Comparison of ENCODE assay signal across 8 cellular contexts in genomic region chr1:205658943-205659581, GRCh38. TPM values are rescaled to one million over a fixed set of nuclear protein-coding genes. Genes with fewer than 3 reads are reported as not detected.
A peak's percentile ranks its signal among the peaks of the same experiment; 100 is the strongest.
DNase-seq lines count a peak whose midpoint lies in the region; ATAC-seq and TF ChIP-seq lines count a peak whose summit lies in the region.

No MANE protein-coding gene starts in this region.

- no peaks in the 10 kb centered on the region for H3K9me3 ChIP-seq in CD4-positive, alpha-beta T cell (ENCODE audit: control insufficient read depth, low read length)
- H3K9me3 ChIP-seq in RWPE2 (ENCODE audit: severe bottlenecking) (no peaks in the 10 kb centered on the region), parathyroid adenoma (ENCODE audit: control insufficient read depth, low read length) (no peaks in the 10 kb centered on the region), upper lobe of left lung (no peaks in the 10 kb centered on the region)

- POLR2A ChIA-PET in CD4-positive, alpha-beta T cell (lab: Charles Lee): interaction anchor here (0.7 to 5.5 kb wide), 9 partner anchors 27 to 318 kb away, joined by 3 to 74 read pairs (median 4); partner anchors contain the start of genes ELK4 and NUCKS1

- no peaks in the 10 kb centered on the region for H3K4me1 Mint-ChIP-seq in CD4-positive, alpha-beta T cell (ENCODE audit: low read depth)

- H3K4me2 ChIP-seq in parathyroid adenoma (ENCODE audit: low read length): no peak overlapping the region

- peaks cover 4% of the 10 kb centered on the region for H3K27me3 Mint-ChIP-seq in CD4-positive, alpha-beta T cell

- no peaks in the 10 kb centered on the region for H3K9me3 Mint-ChIP-seq in CD4-positive, alpha-beta T cell

- no peaks in the 10 kb centered on the region for H3K27me3 ChIP-seq in CD4-positive, alpha-beta T cell (ENCODE audit: control insufficient read depth, insufficient read depth, low read length)
- H3K27me3 ChIP-seq in RWPE2 (ENCODE audit: insufficient read depth, poor library complexity, severe bottlenecking): no peaks in the 10 kb centered on the region
- H3K27me3 ChIP-seq in parathyroid adenoma (ENCODE audit: control insufficient read depth, insufficient read depth, low read length): no peaks in the 10 kb centered on the region
- no peaks in the 10 kb centered on the region for H3K27me3 ChIP-seq in upper lobe of left lung

- 17 to 52% methylated on average over 7 to 20 of the region's 20 CpGs for WGBS in upper lobe of left lung, 2 donors

- no peaks in the 10 kb centered on the region for H3K79me2 ChIP-seq in parathyroid adenoma

- H3K27ac Mint-ChIP-seq in CD4-positive, alpha-beta T cell: no peak overlapping the region

- no peak overlapping the region for H3K9ac ChIP-seq in parathyroid adenoma

- no peaks in the 10 kb centered on the region for H3K36me3 Mint-ChIP-seq in CD4-positive, alpha-beta T cell (ENCODE audit: low read depth)

- TF ChIP-seq EP300 in Ishikawa (IDR thresholded peaks at IDR 0.05; ENCODE audit: borderline replicate concordance) (no peak), upper lobe of left lung (IDR thresholded peaks at IDR 0.05) (no peak)

- no peak for TF ChIP-seq POLR2A in upper lobe of left lung (IDR thresholded peaks at IDR 0.05)

- peak; percentile 85 for TF ChIP-seq CTCF in CD4-positive, alpha-beta T cell (IDR thresholded peaks at IDR 0.05)
- TF ChIP-seq CTCF in RWPE2 (IDR thresholded peaks at IDR 0.05; ENCODE audit: poor library complexity, severe bottlenecking): peak; percentile 91
- TF ChIP-seq CTCF in parathyroid adenoma (IDR thresholded peaks at IDR 0.05): peak; percentile 76
- peak; percentile 79 to 94 (median 88) for TF ChIP-seq CTCF in upper lobe of left lung (IDR thresholded peaks at IDR 0.05)

- peak; percentile 85 for TF ChIP-seq RAD21 in Ishikawa (IDR thresholded peaks at IDR 0.05; ENCODE audit: low read depth)

- H3K4me3 Mint-ChIP-seq in CD4-positive, alpha-beta T cell: no peak overlapping the region

- CTCF ChIA-PET in CD4-positive, alpha-beta T cell (lab: Charles Lee): interaction anchor here (0.6 to 6.1 kb wide), 23 partner anchors 9 to 606 kb away, joined by 3 to 175 read pairs (median 5); partner anchors contain the start of gene ELK4

- peak; percentile 95 for ATAC-seq in CD4-positive, alpha-beta T cell (ENCODE audit: poor library complexity)
- ATAC-seq in GM19467 (IDR thresholded peaks at IDR 0.05; ENCODE audit: unreplicated experiment) (peak; percentile 55), RWPE2 (ENCODE audit: low read depth) (peak; percentile 79), upper lobe of left lung (ENCODE audit: low FRiP score in 2 of 2) (peak; percentile 83 to 85)

- H3K4me3 ChIP-seq in RWPE2 (ENCODE audit: severe bottlenecking) (no peak overlapping the region), parathyroid adenoma (ENCODE audit: low read depth, low read length) (no peak overlapping the region), upper lobe of left lung (no peak overlapping the region)

- DNase-seq in CD4-positive, alpha-beta T cell: peak; percentile 58 to 80 (median 69)
- DNase-seq in RWPE2 (ENCODE audit: low spot score) (no peak), germinal center (ENCODE audit: low spot score) (peak; percentile 89), upper lobe of left lung (peak; percentile 79 to 90)
- DNase-seq in activated naive CD4-positive, alpha-beta T cell (lab: John Stamatoyannopoulos, UW): peak; percentile 34 to 71 (median 54)

- no peak overlapping the region for H3K27ac ChIP-seq in CD4-positive, alpha-beta T cell (ENCODE audit: low read depth, low read length)
- H3K27ac ChIP-seq in RWPE2 (ENCODE audit: poor library complexity, severe bottlenecking): no peak overlapping the region
- H3K27ac ChIP-seq in parathyroid adenoma: no peak overlapping the region
- H3K27ac ChIP-seq in upper lobe of left lung: no peak overlapping the region

- H3K4me1 ChIP-seq in RWPE2 (ENCODE audit: insufficient read depth, poor library complexity, severe bottlenecking) (peaks cover 2% of the 10 kb centered on the region), parathyroid adenoma (no peaks in the 10 kb centered on the region), upper lobe of left lung (peaks cover 0 to 11% (median 1%) of the 10 kb centered on the region in 4 donors)

- intact Hi-C loops in CD4-positive, alpha-beta T cell (cut with DNase I, micrococcal nuclease): loop anchor here (1.0 to 10.0 kb wide), 6 partner anchors 52 to 448 kb away; no protein-coding TSS in a partner anchor

- H2AFZ ChIP-seq in parathyroid adenoma: no peak overlapping the region

- H3K36me3 ChIP-seq in RWPE2 (ENCODE audit: low read depth): no peaks in the 10 kb centered on the region
- H3K36me3 ChIP-seq in parathyroid adenoma (ENCODE audit: control insufficient read depth, insufficient read depth, low read length): no peaks in the 10 kb centered on the region
- no peaks in the 10 kb centered on the region for H3K36me3 ChIP-seq in upper lobe of left lung

TF ChIP-seq in Ishikawa, 13 proteins besides CTCF, POLR2A, EP300 and RAD21:
- TF ChIP-seq USF1 (IDR thresholded peaks at IDR 0.05): no peak
- peak; percentile 63; the same call in 1 of the 2 replicates for TF ChIP-seq NFIC (IDR thresholded peaks at IDR 0.05)

RNA-seq across cellular contexts. Expression of gene SLC45A3, which starts 21.2 kb away (rescaled TPM):
- total RNA-seq in CD4-positive, alpha-beta T cell: under 1 TPM in 1 of 2 experiments, not detected in 1; 0.11 TPM
- total RNA-seq in upper lobe of left lung: 1 to 10 TPM; 2.1 to 9.9 (median 4.1) TPM

RNA-seq across cellular contexts. Expression of gene ELK4, which starts 27.3 kb away (rescaled TPM):
- 100 to 1,000 TPM; 145 to 154 TPM for total RNA-seq in CD4-positive, alpha-beta T cell
- 10 to 100 TPM; 15.7 to 65.4 (median 30.2) TPM for total RNA-seq in upper lobe of left lung
